ENCODE assay signal across 8 cellular contexts in the genomic region with DNA sequence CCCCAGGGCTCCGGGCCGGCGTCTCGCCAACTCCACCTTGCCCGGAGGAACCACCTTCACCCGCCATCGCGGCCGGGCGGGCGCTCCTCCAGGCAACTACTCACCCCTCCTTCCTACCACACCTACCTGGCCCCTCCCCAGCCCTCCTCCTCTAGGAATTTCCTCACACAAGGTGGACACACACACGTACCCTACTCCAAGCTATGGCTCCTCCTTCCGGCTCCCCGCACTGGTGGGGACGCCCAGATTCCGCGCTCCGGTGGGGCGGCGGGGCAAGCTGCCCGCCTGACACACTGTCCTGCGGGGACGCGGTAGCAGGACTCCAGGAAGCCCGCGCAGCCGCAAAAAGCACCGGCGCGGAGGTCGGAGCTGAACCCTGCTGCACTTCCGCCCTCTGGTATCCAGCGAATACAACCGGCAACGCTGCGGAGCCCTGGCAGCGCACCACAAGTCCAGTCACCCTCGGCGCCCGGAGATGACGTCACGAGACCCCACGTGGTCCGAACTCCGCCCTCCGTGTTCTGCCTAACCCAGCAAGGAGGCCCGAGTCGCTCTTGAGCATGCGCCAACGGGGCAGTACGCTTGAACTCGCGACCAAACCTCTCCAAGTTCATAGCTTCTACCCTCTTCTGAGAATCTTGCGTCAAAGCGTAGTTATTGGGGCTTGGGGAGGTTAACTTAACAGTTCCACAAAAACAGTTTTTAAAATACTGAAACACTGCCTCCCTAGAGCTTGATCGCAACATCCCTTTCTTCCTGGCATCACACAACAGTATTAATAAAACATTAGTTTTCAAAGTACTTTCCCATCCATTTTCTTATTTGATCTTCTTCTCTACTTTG. TPM values are rescaled to one million over a fixed set of nuclear protein-coding genes. Genes with fewer than 3 reads are reported as not detected.
DNase-seq lines count a peak whose midpoint lies in the region; ATAC-seq, FAIRE-seq and TF ChIP-seq lines count a peak whose summit lies in the region.

ATG5 (minus strand) TSS at position 425 of the 843 bp plus-strand sequence. CDS start 9,552 bp downstream, outside the sequence.

- H3K9me3 Mint-ChIP-seq in WTC11, result no peaks in the 10 kb centered on the region; the same call in 1 of the 2 replicates

- H3K36me3 ChIP-seq in small intestine (ENCODE audit: control insufficient read depth in 2 of 2, insufficient read depth in 2 of 2, low read length in 2 of 2), result no peaks in the 10 kb centered on the region

- H3K4me3 ChIP-seq in AG04450 (ENCODE audit: low read depth, low read length) (peak within 1 kb of the TSS; percentile 99), cardiac fibroblast (replicated peaks in 1 of 2; ENCODE audit: low read depth in 2 of 2, low read length in 2 of 2) (peak within 1 kb of the TSS; percentile 96 to 99), small intestine (ENCODE audit: low read depth in 1 of 2, low read length in 2 of 2) (peak within 1 kb of the TSS; percentile 60 to 82)

- FAIRE-seq in small intestine (lab: Jason Lieb, UNC), result no peak

- DNase-seq in AG04450 (ENCODE audit: low read depth, low spot score) (peak; percentile 98), NCI-H226 (peak; percentile 98), WTC11 (ENCODE audit: low spot score) (peak; percentile 100), cardiac fibroblast (ENCODE audit: low read depth in 2 of 2) (peak; percentile 99), iPS-NIHi11 (ENCODE audit: low spot score) (peak; percentile 98), small intestine (peak; percentile 99)

- H3K4me3 Mint-ChIP-seq in WTC11, result peak within 1 kb of the TSS; percentile 92

- peaks cover 3% of the 10 kb centered on the region; the same call in 1 of the 2 replicates for H3K36me3 Mint-ChIP-seq in WTC11

- peaks cover 4% of the 10 kb centered on the region; the same call in 1 of the 2 replicates for H3K9me3 ChIP-seq in AG04450 (ENCODE audit: control insufficient read depth, insufficient read depth, low read length)
- no peaks in the 10 kb centered on the region for H3K9me3 ChIP-seq in small intestine (ENCODE audit: control insufficient read depth, low read depth)

- POLR2A ChIA-PET in AG04450 (lab: Yijun Ruan, JAX), result interaction anchor here (1.0 kb wide), 1 partner anchor 10 kb away, joined by 4 read pairs; no protein-coding TSS in a partner anchor
- POLR2A ChIA-PET in WTC11 (lab: Charles Lee), result interaction anchor here (0.6 to 1.0 kb wide), 2 partner anchors 427 to 788 kb away, joined by 3 to 4 read pairs; no protein-coding TSS in a partner anchor

- 1 to 2% (median 1%) methylated on average over 53 to 56 of the region's 56 CpGs for WGBS in small intestine, 3 donors

- ATAC-seq in GM18909 (IDR thresholded peaks at IDR 0.05; ENCODE audit: poor library complexity, unreplicated experiment) (peak; percentile 94), HG03175 (IDR thresholded peaks at IDR 0.05; ENCODE audit: unreplicated experiment) (peak; percentile 96), WTC11 (peak; percentile 91)

- peaks cover 24% of the 10 kb centered on the region for H3K4me1 Mint-ChIP-seq in WTC11

- peaks cover 9% of the 10 kb centered on the region for H3K27me3 Mint-ChIP-seq in WTC11 (ENCODE audit: low read depth)

- H3K27ac ChIP-seq in AG04450 (ENCODE audit: low read depth, low read length) (peak within 1 kb of the TSS; percentile 94), small intestine (ENCODE audit: low read depth in 1 of 2, low read length in 1 of 2) (peak within 1 kb of the TSS; percentile 94 to 95)

- 0 out of 2 replicates have a peak, but pooled peaks have one; percentile 1 for TF ChIP-seq CTCF in AG04450 (IDR thresholded peaks at IDR 0.05; ENCODE audit: low read depth, low read length)
- no peak for TF ChIP-seq CTCF in WTC11 (IDR thresholded peaks at IDR 0.05)
- TF ChIP-seq CTCF in cardiac fibroblast (IDR thresholded peaks at IDR 0.05; ENCODE audit: low read depth, low read length), result no peak

- H3K27me3 ChIP-seq in AG04450 (ENCODE audit: control insufficient read depth, insufficient read depth, low read length), result peaks cover 13% of the 10 kb centered on the region
- no peaks in the 10 kb centered on the region for H3K27me3 ChIP-seq in small intestine (ENCODE audit: control insufficient read depth in 2 of 2, insufficient read depth in 2 of 2, low read length in 2 of 2)

- H3K4me1 ChIP-seq in small intestine (ENCODE audit: control insufficient read depth in 2 of 2, insufficient read depth in 1 of 2, low read depth in 1 of 2, low read length in 1 of 2), result peaks cover 4 to 8% of the 10 kb centered on the region in 2 donors

- H3K27ac Mint-ChIP-seq in WTC11, result peak within 1 kb of the TSS; percentile 93

- CTCF ChIA-PET in AG04450 (lab: Charles Lee) (interaction anchor here (0.8 to 2.0 kb wide), 4 partner anchors 9 to 894 kb away, joined by 3 to 9 read pairs (median 4); no protein-coding TSS in a partner anchor), WTC11 (lab: Charles Lee) (interaction anchor here (0.6 to 1.7 kb wide), 6 partner anchors 10 to 325 kb away, joined by 3 to 11 read pairs (median 6); partner anchors contain the start of gene CRYBG1)

TF ChIP-seq in WTC11, 78 proteins besides CTCF, POLR2A, EP300 and RAD21 (continues in another document):
- TF ChIP-seq TEAD1 (CRISPR knock-in tag; IDR thresholded peaks at IDR 0.05), result peak; percentile 92
- no peak for TF ChIP-seq EMX1 (CRISPR knock-in tag; IDR thresholded peaks at IDR 0.05)
- 0 out of 2 replicates have a peak, but pooled peaks have one; percentile 73 for TF ChIP-seq JUN (CRISPR knock-in tag; IDR thresholded peaks at IDR 0.05)
- peak; percentile 99 for TF ChIP-seq CREM (CRISPR knock-in tag; IDR thresholded peaks at IDR 0.05)
- peak; percentile 69; the same call in 1 of the 2 replicates for TF ChIP-seq ATF1 (CRISPR knock-in tag; IDR thresholded peaks at IDR 0.05)
- 0 out of 2 replicates have a peak, but pooled peaks have one; percentile 59 for TF ChIP-seq SMAD3 (CRISPR knock-in tag; IDR thresholded peaks at IDR 0.05; ENCODE audit: borderline replicate concordance)
- peak; percentile 98 for TF ChIP-seq USF1 (CRISPR knock-in tag; IDR thresholded peaks at IDR 0.05)
- no peak for TF ChIP-seq ZBTB43 (CRISPR knock-in tag; IDR thresholded peaks at IDR 0.05)
- TF ChIP-seq ARID4B (CRISPR knock-in tag; IDR thresholded peaks at IDR 0.05; ENCODE audit: borderline replicate concordance), result peak; percentile 86; the same call in 1 of the 2 replicates
- no peak for TF ChIP-seq PREB (CRISPR knock-in tag; IDR thresholded peaks at IDR 0.05; ENCODE audit: borderline replicate concordance)

RNA-seq across cellular contexts. Expression of gene ATG5, which starts in this region (rescaled TPM):
- polyA plus RNA-seq in AG04450 (2011; rRNA removed) (35.7 and 53.9 TPM in 2 replicates), small intestine (10 to 100 TPM; 24.1 to 35.3 (median 31.6) TPM)
- 12.6 and 27.5 TPM in 2 replicates for polyA minus RNA-seq in AG04450 (2011; rRNA and poly(A)+ RNA removed)
- total RNA-seq in WTC11 (2021), result 31.1 to 33.2 TPM (median 32.6 TPM) in 3 replicates

Comparison
In these comparisons a context has a peak if more than half of its experiments do, and no peak if none do; other contexts are left out.
1. Peak in every context shown above with its lines: DNase-seq, ATAC-seq, H3K4me3 ChIP-seq and H3K27ac ChIP-seq.